Comparison of ENCODE assay signal across 9 cellular contexts in the genomic region with DNA sequence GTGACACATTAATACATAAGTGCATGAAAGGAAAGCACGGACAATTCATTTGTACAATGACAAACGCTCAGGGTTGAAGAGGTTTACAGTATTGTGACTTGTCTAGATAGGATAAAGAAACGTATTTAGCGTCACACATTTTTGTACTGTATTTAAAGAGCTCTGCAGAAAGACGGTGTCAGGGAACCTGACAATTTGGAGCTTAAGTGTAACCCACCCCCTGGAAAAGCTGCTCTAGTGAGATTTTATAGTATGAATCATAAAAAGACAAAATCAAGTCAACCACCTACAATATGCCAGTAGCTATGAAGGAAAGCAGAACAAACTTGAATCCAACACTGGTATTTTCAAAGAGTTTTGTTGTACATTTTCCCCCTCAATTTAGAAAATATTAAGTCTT. TPM values are rescaled to one million over a fixed set of nuclear protein-coding genes. Genes with fewer than 3 reads are reported as not detected.
DNase-seq lines count a peak whose midpoint lies in the region; ATAC-seq and TF ChIP-seq lines count a peak whose summit lies in the region.
"Had no signal": no experiment of that assay in that cellular context is flagged by ENCODE, and none has a peak within 500 bp of the region (broad histone marks: within the 10 kb centered on the region; RNA-seq: fewer than 3 reads in every experiment).

No MANE protein-coding gene starts in this region.

- H3K4me3 Mint-ChIP-seq in T-helper 2 cell treated with Interferon-gamma antibody and Interleukin-4, amounts not matched to agents 5 μg/mL and 100 μg/mL, for 36 hours, result peak overlapping the region; percentile 100
- peak overlapping the region; percentile 100 for H3K4me3 Mint-ChIP-seq in WTC11
- H3K4me3 Mint-ChIP-seq in stimulated activated memory B cell treated with anti-CD40 and anti-IgM and Interleukin-4, amounts not matched to agents 10 μg/mL and 1 μg/mL and 100 μg/mL, for 72 hours, result peak overlapping the region; percentile 75

- H3K27me3 Mint-ChIP-seq in T-helper 2 cell treated with Interferon-gamma antibody and Interleukin-4, amounts not matched to agents 5 μg/mL and 100 μg/mL, for 36 hours (ENCODE audit: low read depth), result no peaks in the 10 kb centered on the region
- H3K27me3 Mint-ChIP-seq in WTC11 (ENCODE audit: low read depth), result no peaks in the 10 kb centered on the region
- H3K27me3 Mint-ChIP-seq in stimulated activated memory B cell treated with anti-CD40 and anti-IgM and Interleukin-4, amounts not matched to agents 10 μg/mL and 1 μg/mL and 100 μg/mL, for 72 hours, result no peaks in the 10 kb centered on the region

- peak overlapping the region; percentile 13 for H3K27ac ChIP-seq in foreskin keratinocyte
- H3K27ac ChIP-seq: C4-2B had no signal

- H3K9me3 Mint-ChIP-seq in T-helper 2 cell treated with Interferon-gamma antibody and Interleukin-4, amounts not matched to agents 5 μg/mL and 100 μg/mL, for 36 hours, result no peaks in the 10 kb centered on the region
- no peaks in the 10 kb centered on the region for H3K9me3 Mint-ChIP-seq in WTC11
- no peaks in the 10 kb centered on the region for H3K9me3 Mint-ChIP-seq in stimulated activated memory B cell treated with anti-CD40 and anti-IgM and Interleukin-4, amounts not matched to agents 10 μg/mL and 1 μg/mL and 100 μg/mL, for 72 hours

- DNase-seq in T-helper 2 cell treated with Interferon-gamma antibody and Interleukin-4, amounts not matched to agents 5 μg/mL and 100 μg/mL, for 36 hours (ENCODE audit: low spot score), result no peak
- DNase-seq in T-helper 2 cell, result no peak
- no peak for DNase-seq in WTC11 (ENCODE audit: low spot score)
- DNase-seq in foreskin keratinocyte, result no peak
- no peak for DNase-seq in 8988T
- no peak for DNase-seq in SIG-M5 (lab: John Stamatoyannopoulos, UW)

- H3K27me3 ChIP-seq in foreskin keratinocyte, result no peaks in the 10 kb centered on the region

- peak overlapping the region; percentile 81 for H3K27ac Mint-ChIP-seq in T-helper 2 cell treated with Interferon-gamma antibody and Interleukin-4, amounts not matched to agents 5 μg/mL and 100 μg/mL, for 36 hours
- peak overlapping the region; percentile 33 for H3K27ac Mint-ChIP-seq in WTC11
- H3K27ac Mint-ChIP-seq in stimulated activated memory B cell treated with anti-CD40 and anti-IgM and Interleukin-4, amounts not matched to agents 10 μg/mL and 1 μg/mL and 100 μg/mL, for 72 hours, result peak overlapping the region; percentile 57

- peaks cover 71% of the 10 kb centered on the region for H3K4me1 Mint-ChIP-seq in T-helper 2 cell treated with Interferon-gamma antibody and Interleukin-4, amounts not matched to agents 5 μg/mL and 100 μg/mL, for 36 hours (ENCODE audit: low read depth)
- peaks cover 82% of the 10 kb centered on the region for H3K4me1 Mint-ChIP-seq in WTC11
- peaks cover 87% of the 10 kb centered on the region for H3K4me1 Mint-ChIP-seq in stimulated activated memory B cell treated with anti-CD40 and anti-IgM and Interleukin-4, amounts not matched to agents 10 μg/mL and 1 μg/mL and 100 μg/mL, for 72 hours

- ATAC-seq in WTC11 (no peak), foreskin keratinocyte (no peak), HG03175 (IDR thresholded peaks at IDR 0.05; ENCODE audit: unreplicated experiment) (no peak)
- no peak for ATAC-seq in stimulated activated memory B cell treated with anti-CD40 and anti-IgM and Interleukin-4, amounts not matched to agents 10 μg/mL and 1 μg/mL and 100 μg/mL, for 72 hours

- TF ChIP-seq CTCF in WTC11 (IDR thresholded peaks at IDR 0.05), result no peak
- TF ChIP-seq CTCF in foreskin keratinocyte (conservative IDR thresholded peaks at IDR 0.05), result no peak

- peaks cover 97% of the 10 kb centered on the region for H3K36me3 Mint-ChIP-seq in T-helper 2 cell treated with Interferon-gamma antibody and Interleukin-4, amounts not matched to agents 5 μg/mL and 100 μg/mL, for 36 hours (ENCODE audit: low read depth)
- peaks cover 67% of the 10 kb centered on the region for H3K36me3 Mint-ChIP-seq in WTC11
- H3K36me3 Mint-ChIP-seq in stimulated activated memory B cell treated with anti-CD40 and anti-IgM and Interleukin-4, amounts not matched to agents 10 μg/mL and 1 μg/mL and 100 μg/mL, for 72 hours, result peaks cover 48% of the 10 kb centered on the region

- H3K4me1 ChIP-seq in foreskin keratinocyte, result peaks cover 64% of the 10 kb centered on the region

- CTCF ChIA-PET in WTC11 (lab: Charles Lee), result interaction anchor here (1.0 to 2.4 kb wide), 2 partner anchors 11 to 272 kb away, joined by 7 to 19 read pairs; no protein-coding TSS in a partner anchor

- POLR2A ChIA-PET in WTC11 (lab: Charles Lee), result interaction anchor here (0.6 to 1.1 kb wide), 3 partner anchors 9 to 52 kb away, joined by 3 to 6 read pairs (median 4); no protein-coding TSS in a partner anchor

TF ChIP-seq in WTC11, 78 proteins besides CTCF, POLR2A, EP300 and RAD21 (continues in another document):
- TF ChIP-seq, protein P1, sequence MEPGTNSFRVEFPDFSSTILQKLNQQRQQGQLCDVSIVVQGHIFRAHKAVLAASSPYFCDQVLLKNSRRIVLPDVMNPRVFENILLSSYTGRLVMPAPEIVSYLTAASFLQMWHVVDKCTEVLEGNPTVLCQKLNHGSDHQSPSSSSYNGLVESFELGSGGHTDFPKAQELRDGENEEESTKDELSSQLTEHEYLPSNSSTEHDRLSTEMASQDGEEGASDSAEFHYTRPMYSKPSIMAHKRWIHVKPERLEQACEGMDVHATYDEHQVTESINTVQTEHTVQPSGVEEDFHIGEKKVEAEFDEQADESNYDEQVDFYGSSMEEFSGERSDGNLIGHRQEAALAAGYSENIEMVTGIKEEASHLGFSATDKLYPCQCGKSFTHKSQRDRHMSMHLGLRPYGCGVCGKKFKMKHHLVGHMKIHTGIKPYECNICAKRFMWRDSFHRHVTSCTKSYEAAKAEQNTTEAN (CRISPR knock-in tag; IDR thresholded peaks at IDR 0.05), result no peak
- TF ChIP-seq, protein P2, sequence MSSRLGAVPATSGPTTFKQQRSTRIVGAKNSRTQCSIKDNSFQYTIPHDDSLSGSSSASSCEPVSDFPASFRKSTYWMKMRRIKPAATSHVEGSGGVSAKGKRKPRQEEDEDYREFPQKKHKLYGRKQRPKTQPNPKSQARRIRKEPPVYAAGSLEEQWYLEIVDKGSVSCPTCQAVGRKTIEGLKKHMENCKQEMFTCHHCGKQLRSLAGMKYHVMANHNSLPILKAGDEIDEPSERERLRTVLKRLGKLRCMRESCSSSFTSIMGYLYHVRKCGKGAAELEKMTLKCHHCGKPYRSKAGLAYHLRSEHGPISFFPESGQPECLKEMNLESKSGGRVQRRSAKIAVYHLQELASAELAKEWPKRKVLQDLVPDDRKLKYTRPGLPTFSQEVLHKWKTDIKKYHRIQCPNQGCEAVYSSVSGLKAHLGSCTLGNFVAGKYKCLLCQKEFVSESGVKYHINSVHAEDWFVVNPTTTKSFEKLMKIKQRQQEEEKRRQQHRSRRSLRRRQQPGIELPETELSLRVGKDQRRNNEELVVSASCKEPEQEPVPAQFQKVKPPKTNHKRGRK (CRISPR knock-in tag; IDR thresholded peaks at IDR 0.05; ENCODE audit: borderline replicate concordance), result no peak
- TF ChIP-seq IRF2 (CRISPR knock-in tag; IDR thresholded peaks at IDR 0.05; ENCODE audit: borderline replicate concordance, low read depth) (no peak), NFYB (CRISPR knock-in tag; conservative IDR thresholded peaks at IDR 0.05; ENCODE audit: low read depth) (no peak), ETV6 (CRISPR knock-in tag; IDR thresholded peaks at IDR 0.05) (no peak), TCF7 (CRISPR knock-in tag; IDR thresholded peaks at IDR 0.05; ENCODE audit: low read depth) (no peak), RORB (CRISPR knock-in tag; IDR thresholded peaks at IDR 0.05) (no peak)
- TF ChIP-seq, protein P3, sequence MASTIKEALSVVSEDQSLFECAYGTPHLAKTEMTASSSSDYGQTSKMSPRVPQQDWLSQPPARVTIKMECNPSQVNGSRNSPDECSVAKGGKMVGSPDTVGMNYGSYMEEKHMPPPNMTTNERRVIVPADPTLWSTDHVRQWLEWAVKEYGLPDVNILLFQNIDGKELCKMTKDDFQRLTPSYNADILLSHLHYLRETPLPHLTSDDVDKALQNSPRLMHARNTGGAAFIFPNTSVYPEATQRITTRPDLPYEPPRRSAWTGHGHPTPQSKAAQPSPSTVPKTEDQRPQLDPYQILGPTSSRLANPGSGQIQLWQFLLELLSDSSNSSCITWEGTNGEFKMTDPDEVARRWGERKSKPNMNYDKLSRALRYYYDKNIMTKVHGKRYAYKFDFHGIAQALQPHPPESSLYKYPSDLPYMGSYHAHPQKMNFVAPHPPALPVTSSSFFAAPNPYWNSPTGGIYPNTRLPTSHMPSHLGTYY (CRISPR knock-in tag; IDR thresholded peaks at IDR 0.05), result no peak
- TF ChIP-seq, protein P4, sequence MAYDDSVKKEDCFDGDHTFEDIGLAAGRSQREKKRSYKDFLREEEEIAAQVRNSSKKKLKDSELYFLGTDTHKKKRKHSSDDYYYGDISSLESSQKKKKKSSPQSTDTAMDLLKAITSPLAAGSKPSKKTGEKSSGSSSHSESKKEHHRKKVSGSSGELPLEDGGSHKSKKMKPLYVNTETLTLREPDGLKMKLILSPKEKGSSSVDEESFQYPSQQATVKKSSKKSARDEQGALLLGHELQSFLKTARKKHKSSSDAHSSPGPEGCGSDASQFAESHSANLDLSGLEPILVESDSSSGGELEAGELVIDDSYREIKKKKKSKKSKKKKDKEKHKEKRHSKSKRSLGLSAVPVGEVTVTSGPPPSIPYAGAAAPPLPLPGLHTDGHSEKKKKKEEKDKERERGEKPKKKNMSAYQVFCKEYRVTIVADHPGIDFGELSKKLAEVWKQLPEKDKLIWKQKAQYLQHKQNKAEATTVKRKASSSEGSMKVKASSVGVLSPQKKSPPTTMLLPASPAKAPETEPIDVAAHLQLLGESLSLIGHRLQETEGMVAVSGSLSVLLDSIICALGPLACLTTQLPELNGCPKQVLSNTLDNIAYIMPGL (CRISPR knock-in tag; IDR thresholded peaks at IDR 0.05), result no peak
- TF ChIP-seq, protein P5, sequence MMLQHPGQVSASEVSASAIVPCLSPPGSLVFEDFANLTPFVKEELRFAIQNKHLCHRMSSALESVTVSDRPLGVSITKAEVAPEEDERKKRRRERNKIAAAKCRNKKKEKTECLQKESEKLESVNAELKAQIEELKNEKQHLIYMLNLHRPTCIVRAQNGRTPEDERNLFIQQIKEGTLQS (CRISPR knock-in tag; conservative IDR thresholded peaks at IDR 0.05), result no peak

RNA-seq across cellular contexts. Expression of a gene that starts 5.6 kb away (rescaled TPM):
- 214 to 240 TPM (median 236 TPM) in 3 replicates for total RNA-seq in WTC11 (2021)
- total RNA-seq in foreskin keratinocyte, result 151 and 167 TPM in 2 replicates
- 137 and 160 TPM in 2 replicates for polyA plus RNA-seq in foreskin keratinocyte
